Comparison of ENCODE assay signal across 1 cellular context in genomic region chr6:147000545-147001488, GRCh38.
TF ChIP-seq lines count a peak whose summit lies in the region.

No MANE protein-coding gene starts in this region.

TF ChIP-seq in SK-N-SH, 30 proteins besides CTCF, POLR2A, EP300 and RAD21 (continued from another document):
- TF ChIP-seq REST (IDR thresholded peaks at IDR 0.05; ENCODE audit: low read depth, low read length) (no peak), TAF1 (IDR thresholded peaks at IDR 0.05; ENCODE audit: borderline replicate concordance, low read depth, low read length) (no peak), EZH2phosphoT487 (IDR thresholded peaks at IDR 0.05; ENCODE audit: borderline replicate concordance, low read depth) (no peak), POLR2AphosphoS5 (IDR thresholded peaks at IDR 0.05; ENCODE audit: low read depth, low read length) (no peak), RCOR1 (IDR thresholded peaks at IDR 0.05; ENCODE audit: low read length) (no peak), FOXM1 (IDR thresholded peaks at IDR 0.05; ENCODE audit: low read depth) (no peak), FOXJ3 (CRISPR knock-in tag; IDR thresholded peaks at IDR 0.05) (no peak), TCF12 (IDR thresholded peaks at IDR 0.05) (peak; percentile 93), NRF1 (IDR thresholded peaks at IDR 0.05; ENCODE audit: low read depth, low read length) (no peak), MEF2A (IDR thresholded peaks at IDR 0.05; ENCODE audit: borderline replicate concordance, low read depth) (no peak), PBX3 (IDR thresholded peaks at IDR 0.05) (peak; percentile 39), GATA2 (CRISPR knock-in tag; IDR thresholded peaks at IDR 0.05) (no peak), USF2 (IDR thresholded peaks at IDR 0.05; ENCODE audit: borderline replicate concordance, low read depth, low read length) (no peak), SMC3 (IDR thresholded peaks at IDR 0.05; ENCODE audit: low read depth, low read length) (no peak), RFX5 (IDR thresholded peaks at IDR 0.05; ENCODE audit: low read length) (no peak), ELF1 (IDR thresholded peaks at IDR 0.05) (no peak), USF1 (IDR thresholded peaks at IDR 0.05; ENCODE audit: borderline replicate concordance, low read depth) (no peak), MXI1 (IDR thresholded peaks at IDR 0.05; ENCODE audit: low read depth, low read length) (no peak), JUND (IDR thresholded peaks at IDR 0.05) (peak; percentile 77), CHD2 (IDR thresholded peaks at IDR 0.05; ENCODE audit: low read length, partially characterized antibody) (no peak)
- TF ChIP-seq, protein P1, sequence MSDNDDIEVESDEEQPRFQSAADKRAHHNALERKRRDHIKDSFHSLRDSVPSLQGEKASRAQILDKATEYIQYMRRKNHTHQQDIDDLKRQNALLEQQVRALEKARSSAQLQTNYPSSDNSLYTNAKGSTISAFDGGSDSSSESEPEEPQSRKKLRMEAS (IDR thresholded peaks at IDR 0.05; ENCODE audit: low read depth) = 0 out of 2 replicates have a peak, but pooled peaks have one; percentile 40
